In the genomic region with DNA sequence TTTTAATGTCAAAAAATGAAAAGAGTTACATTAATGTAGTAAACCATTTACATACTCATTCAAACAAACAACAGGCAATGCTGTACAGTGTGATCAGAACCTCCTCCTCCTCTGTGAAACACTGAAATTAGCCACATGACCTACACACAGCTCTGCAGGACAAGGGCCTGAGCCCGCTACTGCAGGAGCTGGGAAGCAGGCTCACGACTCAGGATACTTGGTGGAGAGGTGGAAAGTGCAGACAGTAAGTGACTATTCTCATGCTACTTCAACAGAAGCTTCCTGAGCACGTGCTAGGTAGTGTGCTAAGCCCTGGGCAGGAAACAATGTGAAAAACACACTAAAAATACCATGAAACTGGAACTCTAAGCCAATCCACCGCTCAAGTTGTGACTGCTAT, we compare ENCODE assay signal across 1 cellular context.
TF ChIP-seq lines count a peak whose summit lies in the region.

No MANE protein-coding gene starts in this region.

TF ChIP-seq in endothelial cell of umbilical vein, 7 proteins besides CTCF, POLR2A, EP300 and RAD21:
- TF ChIP-seq JUN (IDR thresholded peaks at IDR 0.05; ENCODE audit: borderline replicate concordance, insufficient read depth, insufficient read length, low read depth) (no peak), POLR2AphosphoS5 (IDR thresholded peaks at IDR 0.05; ENCODE audit: insufficient read depth, low read depth, low read length) (no peak), EZH2 (IDR thresholded peaks at IDR 0.05; ENCODE audit: borderline replicate concordance, low read depth, low read length, severe bottlenecking) (no peak), MYC (IDR thresholded peaks at IDR 0.05; ENCODE audit: low read depth, low read length) (no peak), FOS (IDR thresholded peaks at IDR 0.05; ENCODE audit: borderline replicate concordance, insufficient read depth, low read length) (no peak), GATA2 (IDR thresholded peaks at IDR 0.05; ENCODE audit: insufficient read depth, insufficient read length, low read depth, low read length) (no peak)
- TF ChIP-seq, protein P1, sequence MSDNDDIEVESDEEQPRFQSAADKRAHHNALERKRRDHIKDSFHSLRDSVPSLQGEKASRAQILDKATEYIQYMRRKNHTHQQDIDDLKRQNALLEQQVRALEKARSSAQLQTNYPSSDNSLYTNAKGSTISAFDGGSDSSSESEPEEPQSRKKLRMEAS (IDR thresholded peaks at IDR 0.05; ENCODE audit: insufficient read depth, insufficient read length), result no peak
